ENCODE assay signal across 8 cellular contexts in genomic region chr20:8132015-8132631, GRCh38. TPM values are rescaled to one million over a fixed set of nuclear protein-coding genes. Genes with fewer than 3 reads are reported as not detected.
DNase-seq lines count a peak whose midpoint lies in the region; ATAC-seq and TF ChIP-seq lines count a peak whose summit lies in the region.

Gene PLCB1 (plus strand): TSS chr20:8132266. CDS start chr20:8132652, 386 bp downstream.

- H3K4me3 Mint-ChIP-seq in activated CD4-positive, alpha-beta T cell treated with anti-CD3 and anti-CD28 coated beads for 36 hours, result peak within 1 kb of the TSS; percentile 68

- H3K4me3 ChIP-seq in choroid plexus epithelial cell (ENCODE audit: low read depth, low read length) (peak within 1 kb of the TSS; percentile 66), kidney epithelial cell (ENCODE audit: low read depth, low read length) (peak within 1 kb of the TSS; percentile 55)

- TF ChIP-seq CTCF in choroid plexus epithelial cell (conservative IDR thresholded peaks at IDR 0.05; ENCODE audit: low read depth, low read length) (peak; percentile 86), kidney epithelial cell (IDR thresholded peaks at IDR 0.05; ENCODE audit: insufficient read depth, low read length, poor library complexity, severe bottlenecking) (peak; percentile 86)

- DNase-seq in NCI-H2107 treated with DMSO at 0.1 percent for 48 hours (lab: John Stamatoyannopoulos, UW; ENCODE audit: unreplicated experiment), result peak; percentile 19
- DNase-seq in NCI-H2107 (lab: John Stamatoyannopoulos, UW), result no peak
- DNase-seq in NCI-H2227 (lab: John Stamatoyannopoulos, UW; ENCODE audit: unreplicated experiment), result peak; percentile 93
- peak; percentile 89 for DNase-seq in activated CD4-positive, alpha-beta T cell treated with anti-CD3 and anti-CD28 coated beads for 36 hours
- peak; percentile 89 for DNase-seq in choroid plexus epithelial cell (ENCODE audit: low read depth)
- no peak for DNase-seq in kidney epithelial cell (ENCODE audit: low read depth)
- DNase-seq in stimulated activated CD4-positive, alpha-beta T cell treated with anti-CD3 and anti-CD28 coated beads, Interleukin-15, amount 100 ng/mL, for 24 hours, result peak; percentile 81

- intact Hi-C loops in activated CD4-positive, alpha-beta T cell treated with anti-CD3 and anti-CD28 coated beads for 36 hours (cut with DNase I, micrococcal nuclease), result loop anchor here (1.0 to 5.0 kb wide), 9 partner anchors 80 to 590 kb away; partner anchors contain the start of gene TMX4 (in 1 of the 2)

- POLR2A ChIA-PET in activated CD4-positive, alpha-beta T cell treated with anti-CD3 and anti-CD28 coated beads for 36 hours (lab: Charles Lee), result no interaction called here

- H3K36me3 ChIP-seq in kidney epithelial cell (ENCODE audit: control insufficient read depth, insufficient read depth, low read length), result no peaks in the 10 kb centered on the region

- peak; percentile 90 for ATAC-seq in HG03066 (IDR thresholded peaks at IDR 0.05; ENCODE audit: low read depth, unreplicated experiment)
- ATAC-seq in activated CD4-positive, alpha-beta T cell treated with anti-CD3 and anti-CD28 coated beads for 36 hours, result peak; percentile 90

- H3K27me3 Mint-ChIP-seq in activated CD4-positive, alpha-beta T cell treated with anti-CD3 and anti-CD28 coated beads for 36 hours, result peaks cover 30% of the 10 kb centered on the region

- CTCF ChIA-PET in activated CD4-positive, alpha-beta T cell treated with anti-CD3 and anti-CD28 coated beads for 36 hours (lab: Charles Lee), result interaction anchor here (0.5 to 1.5 kb wide), 8 partner anchors 9 to 597 kb away, joined by 3 to 11 read pairs (median 4); no protein-coding TSS in a partner anchor

- H3K27ac Mint-ChIP-seq in activated CD4-positive, alpha-beta T cell treated with anti-CD3 and anti-CD28 coated beads for 36 hours, result no peak within 1 kb of the TSS

- peaks cover 14% of the 10 kb centered on the region for H3K4me1 Mint-ChIP-seq in activated CD4-positive, alpha-beta T cell treated with anti-CD3 and anti-CD28 coated beads for 36 hours

- H3K36me3 Mint-ChIP-seq in activated CD4-positive, alpha-beta T cell treated with anti-CD3 and anti-CD28 coated beads for 36 hours (ENCODE audit: low read depth), result no peaks in the 10 kb centered on the region

- no peaks in the 10 kb centered on the region for H3K9me3 Mint-ChIP-seq in activated CD4-positive, alpha-beta T cell treated with anti-CD3 and anti-CD28 coated beads for 36 hours (ENCODE audit: low read depth)

- peaks cover 22% of the 10 kb centered on the region for H3K27me3 ChIP-seq in kidney epithelial cell (ENCODE audit: control insufficient read depth, insufficient read depth, low read length)

RNA-seq across cellular contexts. Expression of gene PLCB1, which starts in this region (rescaled TPM):
- total RNA-seq in activated CD4-positive, alpha-beta T cell treated with anti-CD3 and anti-CD28 coated beads for 36 hours, result 1 to 10 TPM; 1.4 to 1.5 TPM
- total RNA-seq in kidney epithelial cell, result 2.7 and 5.1 TPM in 2 replicates

Comparison
In these comparisons a context has a peak if more than half of its experiments do, and no peak if none do; other contexts are left out.
1. DNase-seq: peak in NCI-H2107 treated with DMSO at 0.1 percent for 48 hours (single experiment), NCI-H2227 (single experiment), activated CD4-positive, alpha-beta T cell treated with anti-CD3 and anti-CD28 coated beads for 36 hours (single experiment), choroid plexus epithelial cell (single experiment) and stimulated activated CD4-positive, alpha-beta T cell treated with anti-CD3 and anti-CD28 coated beads, Interleukin-15, amount 100 ng/mL, for 24 hours (single experiment); none in NCI-H2107 (single experiment) and kidney epithelial cell (single experiment).